7 cellular contexts compared by ENCODE assay signal in genomic region chr12:129080821-129081220, GRCh38.
"Had no signal": no experiment of that assay in that cellular context is flagged by ENCODE, and none has a peak within 500 bp of the region (broad histone marks: within the 10 kb centered on the region; RNA-seq: fewer than 3 reads in every experiment).

No MANE protein-coding gene starts in this region.

- ATAC-seq: HepG2, K562 had no signal

- H3K27ac Mint-ChIP-seq: IgD-negative memory B cell had no signal

- DNase-seq: IMR-90, KBM-7, KG1 had no signal

- H3K4me3 ChIP-seq: K562 had no signal

- H3K27me3 Mint-ChIP-seq: IgD-negative memory B cell had no signal

- H3K4me3 Mint-ChIP-seq: IgD-negative memory B cell had no signal

- H3K9me3 Mint-ChIP-seq: IgD-negative memory B cell had no signal

- H3K36me3 Mint-ChIP-seq: IgD-negative memory B cell had no signal

- H3K27ac ChIP-seq: HL-60 had no signal
